36 cellular contexts compared by ENCODE assay signal in the genomic region with DNA sequence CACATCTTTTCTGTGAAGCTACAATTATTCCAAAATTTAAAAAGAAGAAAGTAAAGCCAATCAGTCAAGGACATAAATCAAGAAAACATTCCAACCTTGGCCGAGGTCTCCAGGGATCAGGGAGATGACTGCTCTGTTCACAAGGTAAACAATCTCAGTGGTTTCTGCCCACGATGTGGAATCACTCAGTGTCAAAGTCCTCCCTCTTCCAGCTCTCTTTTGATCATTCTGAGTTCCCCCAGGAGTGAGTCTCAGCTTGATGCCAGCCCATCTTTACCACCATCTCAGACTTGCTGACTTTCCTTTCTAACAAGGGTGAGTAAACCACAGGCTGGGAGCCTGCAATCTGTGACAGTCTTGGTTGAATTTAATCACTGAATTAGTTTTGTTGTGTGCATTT. TPM values are rescaled to one million over a fixed set of nuclear protein-coding genes. Genes with fewer than 3 reads are reported as not detected.
DNase-seq lines count a peak whose midpoint lies in the region; ATAC-seq lines count a peak whose summit lies in the region.
"Had no signal": no experiment of that assay in that cellular context is flagged by ENCODE, and none has a peak within 500 bp of the region (broad histone marks: within the 10 kb centered on the region; RNA-seq: fewer than 3 reads in every experiment).

No MANE protein-coding gene starts in this region.

- peak overlapping the region; percentile 64 for H3K9ac ChIP-seq in skeletal muscle satellite cell (ENCODE audit: low read depth, low read length)

- peak; percentile 61 for ATAC-seq in activated T-helper 17 cell treated with anti-CD3 and anti-CD28 coated beads, Interleukin-2, amount 50 U/mL, for 72 hours (replicated peaks)
- ATAC-seq in HG03565 (IDR thresholded peaks at IDR 0.05; ENCODE audit: unreplicated experiment) (no peak), HG03469 (IDR thresholded peaks at IDR 0.05; ENCODE audit: unreplicated experiment) (no peak), HG03159 (IDR thresholded peaks at IDR 0.05; ENCODE audit: unreplicated experiment) (no peak)
- ATAC-seq: activated CD8-positive, alpha-beta T cell treated with anti-CD3 and anti-CD28 coated beads for 36 hours; stimulated activated naive B cell treated with anti-CD40 and anti-IgM and Interleukin-4, amounts not matched to agents 10 μg/mL and 1 μg/mL and 100 μg/mL, for 72 hours had no signal

- no peak overlapping the region for H3K27ac Mint-ChIP-seq in activated T-helper 17 cell treated with anti-CD3 and anti-CD28 coated beads, Interleukin-2, amount 50 U/mL, for 72 hours
- H3K27ac Mint-ChIP-seq: activated CD8-positive, alpha-beta T cell treated with anti-CD3 and anti-CD28 coated beads for 36 hours; activated naive CD4-positive, alpha-beta T cell treated with anti-CD3 and anti-CD28 coated beads, Interleukin-2, amount 10 ng/mL, durations not matched to agents 7 days and 5 days; activated T-helper 1 cell treated with anti-CD3 and anti-CD28 coated beads, Interleukin-12 subunit alpha, Interleukin-12 subunit beta, Interleukin-2, Interleukin-4 antibody, amounts not matched to agents 30 ng/mL and 10 ng/mL and 1 ng/mL, durations not matched to agents 14 hours and 24 hours and 36 hours; stimulated activated naive B cell treated with anti-CD40 and anti-IgM and Interleukin-4, amounts not matched to agents 10 μg/mL and 1 μg/mL and 100 μg/mL, for 72 hours had no signal

- DNase-seq in ELR (ENCODE audit: low read depth) (peak; percentile 55), kidney tubule cell (ENCODE audit: low spot score) (peak; percentile 80)
- DNase-seq: activated CD4-positive, CD25-positive, alpha-beta regulatory T cell treated with anti-CD3 and anti-CD28 coated beads, Interleukin-2, amount 50 U/mL, for 72 hours; activated CD8-positive, alpha-beta memory T cell treated with anti-CD3 and anti-CD28 coated beads, Interleukin-2, amount 50 U/mL, for 48 hours; activated CD8-positive, alpha-beta T cell treated with anti-CD3 and anti-CD28 coated beads for 36 hours; activated naive CD4-positive, alpha-beta T cell treated with anti-CD3 and anti-CD28 coated beads, Interleukin-2, amount 10 ng/mL, durations not matched to agents 7 days and 5 days; Caco-2; cortex of kidney; DMS53; effector memory CD4-positive, alpha-beta T cell; GOT3; head of caudate nucleus; KG1; MM.1S; NCI-H1105 treated with DMSO at 0.1 percent for 48 hours; NCI-H1930; NCI-H2171 treated with DMSO at 0.1 percent for 48 hours; NCI-H510A treated with DMSO at 0.1 percent for 48 hours; stimulated activated naive B cell treated with anti-CD40 and anti-IgM and Interleukin-4, amounts not matched to agents 10 μg/mL and 1 μg/mL and 100 μg/mL, for 72 hours; T-helper 2 cell; upper lobe of left lung had no signal

- peaks cover 7% of the 10 kb centered on the region for H3K9me3 ChIP-seq in skeletal muscle satellite cell (replicated peaks; ENCODE audit: low read length)
- H3K9me3 ChIP-seq: Caco-2 had no signal

- no peaks in the 10 kb centered on the region for H3K36me3 Mint-ChIP-seq in activated T-helper 17 cell treated with anti-CD3 and anti-CD28 coated beads, Interleukin-2, amount 50 U/mL, for 72 hours (ENCODE audit: low read depth)
- H3K36me3 Mint-ChIP-seq: activated naive CD4-positive, alpha-beta T cell treated with anti-CD3 and anti-CD28 coated beads, Interleukin-2, amount 10 ng/mL, durations not matched to agents 7 days and 5 days had no signal

- H3K4me3 Mint-ChIP-seq in activated T-helper 17 cell treated with anti-CD3 and anti-CD28 coated beads, Interleukin-2, amount 50 U/mL, for 72 hours = no peak overlapping the region
- H3K4me3 Mint-ChIP-seq: activated CD8-positive, alpha-beta T cell treated with anti-CD3 and anti-CD28 coated beads for 36 hours; activated naive CD4-positive, alpha-beta T cell treated with anti-CD3 and anti-CD28 coated beads, Interleukin-2, amount 10 ng/mL, durations not matched to agents 7 days and 5 days; activated T-helper 1 cell treated with anti-CD3 and anti-CD28 coated beads, Interleukin-12 subunit alpha, Interleukin-12 subunit beta, Interleukin-2, Interleukin-4 antibody, amounts not matched to agents 30 ng/mL and 10 ng/mL and 1 ng/mL, durations not matched to agents 14 hours and 24 hours and 36 hours; nephron; stimulated activated naive B cell treated with anti-CD40 and anti-IgM and Interleukin-4, amounts not matched to agents 10 μg/mL and 1 μg/mL and 100 μg/mL, for 72 hours had no signal

- H3K4me3 ChIP-seq in skeletal muscle satellite cell (ENCODE audit: low read length) = peak overlapping the region; percentile 27
- H3K4me3 ChIP-seq: skin epidermis, upper lobe of left lung had no signal

- peak overlapping the region; percentile 65 for H3K4me2 ChIP-seq in skeletal muscle satellite cell (ENCODE audit: low read length)

- H3K27me3 ChIP-seq in skeletal muscle satellite cell (ENCODE audit: control insufficient read depth, insufficient read depth, low read length) = no peaks in the 10 kb centered on the region

- H3K4me1 Mint-ChIP-seq in activated T-helper 17 cell treated with anti-CD3 and anti-CD28 coated beads, Interleukin-2, amount 50 U/mL, for 72 hours = peaks cover 10% of the 10 kb centered on the region
- H3K4me1 Mint-ChIP-seq: activated naive CD4-positive, alpha-beta T cell treated with anti-CD3 and anti-CD28 coated beads, Interleukin-2, amount 10 ng/mL, durations not matched to agents 7 days and 5 days; nephron; stimulated activated naive B cell treated with anti-CD40 and anti-IgM and Interleukin-4, amounts not matched to agents 10 μg/mL and 1 μg/mL and 100 μg/mL, for 72 hours had no signal

- H3K9me3 Mint-ChIP-seq in activated T-helper 17 cell treated with anti-CD3 and anti-CD28 coated beads, Interleukin-2, amount 50 U/mL, for 72 hours = peaks cover 6% of the 10 kb centered on the region

- no peaks in the 10 kb centered on the region for H3K27me3 Mint-ChIP-seq in activated T-helper 17 cell treated with anti-CD3 and anti-CD28 coated beads, Interleukin-2, amount 50 U/mL, for 72 hours

- no peaks in the 10 kb centered on the region for H3K36me3 ChIP-seq in skeletal muscle satellite cell (ENCODE audit: insufficient read depth, low read length)
- H3K36me3 ChIP-seq: upper lobe of left lung had no signal

- peaks cover 52% of the 10 kb centered on the region for H3K4me1 ChIP-seq in skeletal muscle satellite cell (ENCODE audit: control insufficient read depth, insufficient read depth, low read length)
- H3K4me1 ChIP-seq: Caco-2 had no signal

RNA-seq across cellular contexts. Expression of a gene that starts 4.8 kb away (rescaled TPM):
- total RNA-seq in activated T-helper 17 cell treated with anti-CD3 and anti-CD28 coated beads, Interleukin-2, amount 50 U/mL, for 72 hours = not detected
- total RNA-seq in skeletal muscle satellite cell (2012; rRNA removed) = 0.66 TPM in 1 of 2 replicates, not detected in the other
- total RNA-seq: activated CD8-positive, alpha-beta T cell treated with anti-CD3 and anti-CD28 coated beads for 36 hours; activated T-helper 1 cell treated with anti-CD3 and anti-CD28 coated beads, Interleukin-12 subunit alpha, Interleukin-12 subunit beta, Interleukin-2, Interleukin-4 antibody, amounts not matched to agents 30 ng/mL and 10 ng/mL and 1 ng/mL, durations not matched to agents 14 hours and 24 hours and 36 hours; Caco-2; epithelial cell of proximal tubule; fibroblast of villous mesenchyme; kidney epithelial cell; mucosa of gallbladder; osteocyte; SK-MEL-5 had no signal

RNA-seq across cellular contexts. Expression of a gene that starts 28.2 kb away (rescaled TPM):
- not detected for total RNA-seq in activated T-helper 17 cell treated with anti-CD3 and anti-CD28 coated beads, Interleukin-2, amount 50 U/mL, for 72 hours
- total RNA-seq in skeletal muscle satellite cell (2012; rRNA removed) = not detected in 2 replicates
- total RNA-seq: activated CD8-positive, alpha-beta T cell treated with anti-CD3 and anti-CD28 coated beads for 36 hours; activated T-helper 1 cell treated with anti-CD3 and anti-CD28 coated beads, Interleukin-12 subunit alpha, Interleukin-12 subunit beta, Interleukin-2, Interleukin-4 antibody, amounts not matched to agents 30 ng/mL and 10 ng/mL and 1 ng/mL, durations not matched to agents 14 hours and 24 hours and 36 hours; epithelial cell of proximal tubule; fibroblast of villous mesenchyme; kidney epithelial cell; osteocyte; SK-MEL-5; upper lobe of left lung had no signal

RNA-seq across cellular contexts. Expression of a gene that starts 28.5 kb away (rescaled TPM):
- total RNA-seq in activated T-helper 17 cell treated with anti-CD3 and anti-CD28 coated beads, Interleukin-2, amount 50 U/mL, for 72 hours = not detected
- total RNA-seq in skeletal muscle satellite cell (2012; rRNA removed) = not detected in 2 replicates
- total RNA-seq: activated CD8-positive, alpha-beta T cell treated with anti-CD3 and anti-CD28 coated beads for 36 hours; activated T-helper 1 cell treated with anti-CD3 and anti-CD28 coated beads, Interleukin-12 subunit alpha, Interleukin-12 subunit beta, Interleukin-2, Interleukin-4 antibody, amounts not matched to agents 30 ng/mL and 10 ng/mL and 1 ng/mL, durations not matched to agents 14 hours and 24 hours and 36 hours; Caco-2; epithelial cell of proximal tubule; fibroblast of villous mesenchyme; kidney epithelial cell; mammary epithelial cell; mucosa of gallbladder; osteocyte; SK-MEL-5; upper lobe of left lung had no signal
